In genomic region chr2:201126308-201127127, GRCh38 we compare ENCODE assay signal across 1 cellular context.
TF ChIP-seq lines count a peak whose summit lies in the region.

No MANE protein-coding gene starts in this region.

TF ChIP-seq in SK-N-SH treated with all-trans-retinoic acid at 6 μM for 48 hours, 23 proteins besides CTCF, POLR2A, EP300 and RAD21 (continued from another document):
- TF ChIP-seq TSHZ2 (CRISPR knock-in tag; IDR thresholded peaks at IDR 0.05) (peak; percentile 98), ZNF70 (CRISPR knock-in tag; IDR thresholded peaks at IDR 0.05) (no peak; the same call in 1 of the 2 replicates), PPARA (CRISPR knock-in tag; IDR thresholded peaks at IDR 0.05; ENCODE audit: borderline replicate concordance) (no peak), POU6F1 (CRISPR knock-in tag; IDR thresholded peaks at IDR 0.05; ENCODE audit: borderline replicate concordance, low read depth) (peak; percentile 83; the same call in 1 of the 2 replicates), BACH2 (CRISPR knock-in tag; IDR thresholded peaks at IDR 0.05; ENCODE audit: borderline replicate concordance) (no peak), ZC3H10 (CRISPR knock-in tag; IDR thresholded peaks at IDR 0.05) (peak; percentile 93), ZNF8 (CRISPR knock-in tag; IDR thresholded peaks at IDR 0.05) (peak; percentile 66; the same call in 1 of the 2 replicates), ARNTL (CRISPR knock-in tag; IDR thresholded peaks at IDR 0.05; ENCODE audit: borderline replicate concordance, low read depth) (peak; percentile 75), OSR1 (CRISPR knock-in tag; IDR thresholded peaks at IDR 0.05) (peak; percentile 87; the same call in 1 of the 2 replicates), GLIS3 (CRISPR knock-in tag; IDR thresholded peaks at IDR 0.05) (peak; percentile 97)
